Comparison of ENCODE assay signal across 8 cellular contexts in genomic region chr16:3305109-3306068, GRCh38. TPM values are rescaled to one million over a fixed set of nuclear protein-coding genes. Genes with fewer than 3 reads are reported as not detected.
DNase-seq lines count a peak whose midpoint lies in the region; ATAC-seq and TF ChIP-seq lines count a peak whose summit lies in the region.

Gene TIGD7 (minus strand): TSS chr16:3305430. CDS start chr16:3300614, 4,816 bp downstream.
Gene ZNF75A (plus strand): TSS chr16:3305497. CDS start chr16:3308429, 2,932 bp downstream.

- peaks cover 91% of the 10 kb centered on the region for H3K36me3 Mint-ChIP-seq in brain

- peaks cover 53 to 93% (median 67%) of the 10 kb centered on the region in 5 experiments for H3K9me3 Mint-ChIP-seq in brain

- peak in 1 of 2 experiments; percentile 44 for TF ChIP-seq CTCF in brain (conservative IDR thresholded peaks at IDR 0.05)

- peak; percentile 94 for ATAC-seq in GM18498 (IDR thresholded peaks at IDR 0.05; ENCODE audit: unreplicated experiment)
- peak; percentile 90 for ATAC-seq in HG02885 (IDR thresholded peaks at IDR 0.05; ENCODE audit: poor library complexity, unreplicated experiment)

- DNase-seq in NCI-H2029 treated with DMSO at 0.1 percent for 48 hours (lab: John Stamatoyannopoulos, UW) (peak; percentile 70), UCSD-AML1 (lab: John Stamatoyannopoulos, UW; ENCODE audit: unreplicated experiment) (peak; percentile 83), skeletal muscle cell (ENCODE audit: low read depth) (peak; percentile 68), HT-29 (ENCODE audit: low spot score) (no peak)

- H3K4me3 Mint-ChIP-seq in brain: peak within 1 kb of the TSS; percentile 83 to 94 (median 86)

- H3K36me3 ChIP-seq in iPS-15b (ENCODE audit: control insufficient read depth, insufficient read depth, low read length): peaks cover 4% of the 10 kb centered on the region

- peaks cover 3% of the 10 kb centered on the region for H3K4me1 ChIP-seq in iPS-15b (ENCODE audit: control insufficient read depth, insufficient read depth, low read length)

- peaks cover 32% of the 10 kb centered on the region for H3K4me1 Mint-ChIP-seq in brain

- no peaks in the 10 kb centered on the region for H3K27me3 Mint-ChIP-seq in brain

- peak within 1 kb of the TSS; percentile 88 for H3K4me3 ChIP-seq in iPS-15b (ENCODE audit: low read depth, low read length)
- peak within 1 kb of the TSS; percentile 80 for H3K4me3 ChIP-seq in skeletal muscle cell (ENCODE audit: low read depth, low read length)

- H3K9me3 ChIP-seq in iPS-15b (ENCODE audit: control insufficient read depth, insufficient read depth, low read length): peaks cover 2% of the 10 kb centered on the region

- H3K27me3 ChIP-seq in iPS-15b (ENCODE audit: control insufficient read depth, insufficient read depth, low read length): peaks cover 7% of the 10 kb centered on the region

- H3K9ac ChIP-seq in iPS-15b (ENCODE audit: low read depth, low read length): peak within 1 kb of the TSS; percentile 94

- peak within 1 kb of the TSS; percentile 64 to 94 (median 76) for H3K27ac Mint-ChIP-seq in brain

RNA-seq across cellular contexts. Expression of gene TIGD7, which starts in this region (rescaled TPM):
- 4.8 TPM for polyA plus RNA-seq in brain (ENCODE audit: insufficient read depth, low read depth, low replicate concordance)
- not detected in 2 replicates for total RNA-seq in HT-29 (2014; rRNA removed; shearing (Covaris generic))

RNA-seq across cellular contexts. Expression of gene ZNF75A, which starts in this region (rescaled TPM):
- 12.6 TPM for polyA plus RNA-seq in brain (ENCODE audit: insufficient read depth, low read depth, low replicate concordance)
- 0.41 and 0.91 TPM in 2 replicates for total RNA-seq in HT-29 (2014; rRNA removed; shearing (Covaris generic))
